1 cellular context compared by ENCODE assay signal in genomic region chr9:22649384-22649783, GRCh38.
TF ChIP-seq lines count a peak whose summit lies in the region.

No MANE protein-coding gene starts in this region.

TF ChIP-seq in GM23338, 12 proteins besides CTCF, POLR2A, EP300 and RAD21 (continued from another document):
- TF ChIP-seq REST (IDR thresholded peaks at IDR 0.05; ENCODE audit: unreplicated experiment) (no peak), ETS1 (IDR thresholded peaks at IDR 0.05) (no peak), ZNF114 (CRISPR knock-in tag; IDR thresholded peaks at IDR 0.05) (no peak), NANOG (IDR thresholded peaks at IDR 0.05; ENCODE audit: borderline replicate concordance) (no peak), CREB1 (CRISPR knock-in tag; IDR thresholded peaks at IDR 0.05; ENCODE audit: low read depth) (no peak), EZH2phosphoT487 (IDR thresholded peaks at IDR 0.05; ENCODE audit: unreplicated experiment) (no peak)
